In the genomic region with DNA sequence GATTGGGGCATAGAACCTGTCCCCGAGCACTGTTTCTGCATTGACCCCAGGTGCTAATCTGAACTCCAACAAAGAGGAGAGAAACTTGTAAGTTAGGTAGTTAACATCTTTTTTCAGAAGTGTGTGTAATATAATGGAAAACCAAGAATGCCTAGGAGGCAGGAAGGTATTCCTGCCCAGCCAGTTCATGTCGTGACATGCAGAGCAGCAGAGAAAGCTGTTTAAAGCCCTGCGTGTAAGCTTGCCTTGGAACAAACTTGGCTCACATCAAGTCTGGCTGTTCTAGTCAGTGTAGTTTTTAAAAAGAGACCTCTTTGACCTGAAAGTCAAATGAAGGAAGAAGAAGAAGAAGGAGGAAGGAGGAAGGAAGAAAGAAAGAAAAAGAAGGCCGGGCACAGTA, we compare ENCODE assay signal across 10 cellular contexts. TPM values are rescaled to one million over a fixed set of nuclear protein-coding genes. Genes with fewer than 3 reads are reported as not detected.
A peak's percentile ranks its signal among the peaks of the same experiment; 100 is the strongest.
DNase-seq lines count a peak whose midpoint lies in the region; ATAC-seq, FAIRE-seq and TF ChIP-seq lines count a peak whose summit lies in the region.
"Had no signal": no experiment of that assay in that cellular context is flagged by ENCODE, and none has a peak within 500 bp of the region (broad histone marks: within the 10 kb centered on the region; RNA-seq: fewer than 3 reads in every experiment).

No MANE protein-coding gene starts in this region.

- no peak overlapping the region for H3K4me3 ChIP-seq in H1 (ENCODE audit: extremely low read depth in 1 of 4, insufficient read depth in 2 of 4, low read depth in 3 of 4, low read length in 4 of 4)
- H3K4me3 ChIP-seq: dorsolateral prefrontal cortex had no signal

- no peak for ATAC-seq in natural killer cell treated with Interleukin-12 subunit alpha and Interleukin-12 subunit beta and Interleukin-15 and Interleukin-18, amount 100 ng/mL, for 72 hours
- ATAC-seq in activated CD4-positive, CD25-positive, alpha-beta regulatory T cell treated with anti-CD3 and anti-CD28 coated beads, Interleukin-2, amount 50 U/mL, for 24 hours: no peak

- no peak overlapping the region for H2BK120ac ChIP-seq in H1 (replicated peaks; ENCODE audit: low read depth, low read length)

- H3K18ac ChIP-seq in H1 (ENCODE audit: extremely low read depth, low read length): no peak overlapping the region

- TF ChIP-seq EP300 in H1 (IDR thresholded peaks at IDR 0.05; ENCODE audit: borderline replicate concordance in 1 of 2, low read depth in 2 of 2, low read length in 2 of 2): no peak

- FAIRE-seq in H1 (lab: Jason Lieb, UNC): no peak

- peaks cover 5 to 10% (median 7%) of the 10 kb centered on the region in 4 experiments; a peak in 5 of 7 replicates for H3K4me1 ChIP-seq in H1 (replicated peaks in 1 of 4; ENCODE audit: control insufficient read depth in 3 of 4, insufficient read depth in 4 of 4, low read length in 3 of 4)

- H2BK12ac ChIP-seq in H1 (ENCODE audit: low read depth, low read length): no peak overlapping the region

- H4K5ac ChIP-seq in H1 (ENCODE audit: insufficient read length, low read depth, low read length): no peak overlapping the region

- H3K27ac ChIP-seq in H1 (ENCODE audit: low read depth, low read length): no peak overlapping the region

- TF ChIP-seq CTCF in H1 (IDR thresholded peaks at IDR 0.05; ENCODE audit: control extremely low read depth in 1 of 3, insufficient read depth in 1 of 3, low read depth in 1 of 3, low read length in 3 of 3): no peak
- TF ChIP-seq CTCF in type B pancreatic cell (conservative IDR thresholded peaks at IDR 0.05): no peak

- H3K9ac ChIP-seq in H1 (replicated peaks in 1 of 4; ENCODE audit: extremely low read depth in 1 of 4, low read depth in 3 of 4, low read length in 3 of 4): no peak overlapping the region

- no peak overlapping the region for H3K23ac ChIP-seq in H1 (ENCODE audit: insufficient read length)

- peaks cover 9 to 11% of the 10 kb centered on the region in 2 experiments for H4K20me1 ChIP-seq in H1 (replicated peaks in 1 of 2; ENCODE audit: control insufficient read depth in 1 of 2, insufficient read depth in 2 of 2, low read length in 2 of 2)

- H2BK20ac ChIP-seq in H1 (ENCODE audit: low read length): no peak overlapping the region

- H4K91ac ChIP-seq in H1 (replicated peaks; ENCODE audit: insufficient read length, low read length): peak overlapping the region; percentile 1

- peaks cover 26% of the 10 kb centered on the region for H3K4me1 Mint-ChIP-seq in activated naive CD4-positive, alpha-beta T cell treated with anti-CD3 and anti-CD28 coated beads, Interleukin-2, amount 10 ng/mL, durations not matched to agents 7 days and 5 days
- peaks cover 26 to 27% of the 10 kb centered on the region in 2 donors for H3K4me1 Mint-ChIP-seq in natural killer cell treated with Interleukin-12 subunit alpha and Interleukin-12 subunit beta and Interleukin-15 and Interleukin-18, amount 100 ng/mL, for 72 hours (ENCODE audit: low read depth in 2 of 2)
- H3K4me1 Mint-ChIP-seq in type B pancreatic cell (ENCODE audit: unreplicated experiment): peaks cover 50% of the 10 kb centered on the region

- H3K36me3 ChIP-seq in H1 (ENCODE audit: control insufficient read depth in 2 of 4, insufficient read depth in 4 of 4, low read length in 3 of 4): peaks cover 0 to under 1% (median 0%) of the 10 kb centered on the region in 4 experiments; a peak in 2 of 8 replicates

- H3K27ac Mint-ChIP-seq in activated naive CD4-positive, alpha-beta T cell treated with anti-CD3 and anti-CD28 coated beads, Interleukin-2, amount 10 ng/mL, durations not matched to agents 7 days and 5 days: peak overlapping the region; percentile 55
- peak overlapping the region; percentile 5 to 93 for H3K27ac Mint-ChIP-seq in natural killer cell treated with Interleukin-12 subunit alpha and Interleukin-12 subunit beta and Interleukin-15 and Interleukin-18, amount 100 ng/mL, for 72 hours
- peak overlapping the region; percentile 83 for H3K27ac Mint-ChIP-seq in type B pancreatic cell

- no peak for TF ChIP-seq RAD21 in H1 (IDR thresholded peaks at IDR 0.05 in 1 of 2, conservative IDR thresholded peaks at IDR 0.05 in 1 of 2; ENCODE audit: low read depth in 2 of 2, low read length in 2 of 2)

- no peak overlapping the region for H4K8ac ChIP-seq in H1 (ENCODE audit: extremely low read depth, insufficient read depth, low read length)

- H3K9me3 ChIP-seq in H1 (ENCODE audit: insufficient read depth in 2 of 2, low read depth in 1 of 2, low read length in 1 of 2): no peaks in the 10 kb centered on the region

- WGBS in H1 (ENCODE audit: extremely low coverage in 1 of 2, insufficient coverage in 1 of 2, insufficient read length in 1 of 2, insufficient replicate concordance in 2 of 2, low coverage in 1 of 2, low lambda C conversion rate in 2 of 2, missing lambda C conversion rate in 1 of 2), 2 experiments: 87% methylated on average over 3 of the region's 4 CpGs; no CpG with 5 or more reads in 1 of the 2 experiments

- peak overlapping the region; percentile 3 for H3K4ac ChIP-seq in H1 (replicated peaks; ENCODE audit: insufficient read length, low read depth, low read length)

- no peak overlapping the region for H3K4me2 ChIP-seq in H1 (ENCODE audit: insufficient read depth in 1 of 2, low read depth in 2 of 2, low read length in 2 of 2)

- H3K9me3 Mint-ChIP-seq in activated naive CD4-positive, alpha-beta T cell treated with anti-CD3 and anti-CD28 coated beads, Interleukin-2, amount 10 ng/mL, durations not matched to agents 7 days and 5 days: no peaks in the 10 kb centered on the region
- H3K9me3 Mint-ChIP-seq in natural killer cell treated with Interleukin-12 subunit alpha and Interleukin-12 subunit beta and Interleukin-15 and Interleukin-18, amount 100 ng/mL, for 72 hours: no peaks in the 10 kb centered on the region
- no peaks in the 10 kb centered on the region for H3K9me3 Mint-ChIP-seq in type B pancreatic cell
- H3K9me3 Mint-ChIP-seq: memory B cell had no signal

- peaks cover 24% of the 10 kb centered on the region for H3K36me3 Mint-ChIP-seq in activated naive CD4-positive, alpha-beta T cell treated with anti-CD3 and anti-CD28 coated beads, Interleukin-2, amount 10 ng/mL, durations not matched to agents 7 days and 5 days
- no peaks in the 10 kb centered on the region for H3K36me3 Mint-ChIP-seq in natural killer cell treated with Interleukin-12 subunit alpha and Interleukin-12 subunit beta and Interleukin-15 and Interleukin-18, amount 100 ng/mL, for 72 hours
- peaks cover 4% of the 10 kb centered on the region for H3K36me3 Mint-ChIP-seq in type B pancreatic cell
- H3K36me3 Mint-ChIP-seq: memory B cell had no signal

- no peak overlapping the region for H2AK5ac ChIP-seq in H1 (ENCODE audit: low read depth, low read length)

- POLR2A ChIA-PET in H1 (lab: Charles Lee; ENCODE audit: partially characterized antibody): interaction anchor here (1.4 to 2.3 kb wide), 2 partner anchors 15 to 24 kb away, joined by 3 to 5 read pairs; no protein-coding TSS in a partner anchor

- CTCF ChIA-PET in activated naive CD4-positive, alpha-beta T cell treated with anti-CD3 and anti-CD28 coated beads, Interleukin-2, amount 10 ng/mL, durations not matched to agents 7 days and 5 days (lab: Charles Lee): no interaction called here
- CTCF ChIA-PET in H1 (lab: Charles Lee; ENCODE audit: partially characterized antibody): interaction anchor here (1.2 to 1.8 kb wide), 2 partner anchors 18 to 42 kb away, joined by 3 to 5 read pairs; no protein-coding TSS in a partner anchor

- H3K14ac ChIP-seq in H1 (ENCODE audit: insufficient read length): no peak overlapping the region

- no peak overlapping the region for H2BK15ac ChIP-seq in H1 (ENCODE audit: low read length)

- H2AFZ ChIP-seq in H1 (ENCODE audit: low read length): no peak overlapping the region

- no peak overlapping the region for H2BK5ac ChIP-seq in H1 (ENCODE audit: low read depth, low read length)

- peaks cover 8 to 25% of the 10 kb centered on the region in 2 experiments for H3K79me2 ChIP-seq in H1 (ENCODE audit: control insufficient read depth in 1 of 2, insufficient read depth in 2 of 2, low read length in 2 of 2)

- DNase-seq in activated naive CD4-positive, alpha-beta T cell treated with anti-CD3 and anti-CD28 coated beads, Interleukin-2, amount 10 ng/mL, durations not matched to agents 7 days and 5 days: no peak
- no peak for DNase-seq in activated naive CD4-positive, alpha-beta T cell treated with anti-CD3 and anti-CD28 coated beads, Interleukin-2, amount 50 U/mL, for 16 hours
- no peak for DNase-seq in H1 (ENCODE audit: low read depth in 1 of 2, low spot score in 2 of 2)
- DNase-seq in natural killer cell treated with Interleukin-12 subunit alpha and Interleukin-12 subunit beta and Interleukin-15 and Interleukin-18, amount 100 ng/mL, for 72 hours (ENCODE audit: low spot score): no peak
- DNase-seq in type B pancreatic cell (ENCODE audit: extremely low spot score, unreplicated experiment): peak; percentile 42
- DNase-seq in NCI-H1417 treated with DMSO at 0.1 percent for 48 hours (lab: John Stamatoyannopoulos, UW): no peak
- DNase-seq in iPS-NIHi7 (ENCODE audit: extremely low spot score): no peak
- DNase-seq: dorsolateral prefrontal cortex had no signal

- no peak overlapping the region for H3K56ac ChIP-seq in H1 (replicated peaks; ENCODE audit: insufficient read length, low read depth, low read length)

- H3K23me2 ChIP-seq in H1 (ENCODE audit: low read depth, low read length): peaks cover 6% of the 10 kb centered on the region

- TF ChIP-seq POLR2A in H1 (IDR thresholded peaks at IDR 0.05; ENCODE audit: control extremely low read depth in 1 of 2, low read depth in 2 of 2, low read length in 2 of 2): no peak

- peaks cover 4% of the 10 kb centered on the region; the same call in 1 of the 2 replicates for H3K79me1 ChIP-seq in H1 (ENCODE audit: low read depth, low read length)

- H3K27me3 Mint-ChIP-seq in activated naive CD4-positive, alpha-beta T cell treated with anti-CD3 and anti-CD28 coated beads, Interleukin-2, amount 10 ng/mL, durations not matched to agents 7 days and 5 days: peaks cover 31% of the 10 kb centered on the region
- no peaks in the 10 kb centered on the region for H3K27me3 Mint-ChIP-seq in natural killer cell treated with Interleukin-12 subunit alpha and Interleukin-12 subunit beta and Interleukin-15 and Interleukin-18, amount 100 ng/mL, for 72 hours
- H3K27me3 Mint-ChIP-seq in type B pancreatic cell: no peaks in the 10 kb centered on the region
- H3K27me3 Mint-ChIP-seq: memory B cell had no signal

- H3K27me3 ChIP-seq in H1 (replicated peaks in 1 of 4; ENCODE audit: control insufficient read depth in 3 of 4, extremely low read depth in 1 of 4, insufficient read depth in 3 of 4, low read length in 3 of 4): no peaks in the 10 kb centered on the region
- H3K27me3 ChIP-seq: dorsolateral prefrontal cortex had no signal

- peak overlapping the region; percentile 50 for H3K4me3 Mint-ChIP-seq in activated naive CD4-positive, alpha-beta T cell treated with anti-CD3 and anti-CD28 coated beads, Interleukin-2, amount 10 ng/mL, durations not matched to agents 7 days and 5 days
- H3K4me3 Mint-ChIP-seq in natural killer cell treated with Interleukin-12 subunit alpha and Interleukin-12 subunit beta and Interleukin-15 and Interleukin-18, amount 100 ng/mL, for 72 hours: no peak overlapping the region
- H3K4me3 Mint-ChIP-seq in type B pancreatic cell: peak overlapping the region; percentile 92

RNA-seq across cellular contexts. Expression of a gene that starts 2.1 kb away (rescaled TPM):
- total RNA-seq in H1 (2021; fragmentation: NEBNext Ultra II Directional; extraction: Animal tissue kit (Norgen Biotek cat#: 25700)): 55.5 and 58.7 TPM in 2 replicates
- polyA plus RNA-seq in H1 (2011; rRNA removed): 16.2 and 29.2 TPM in 2 replicates
- 28.3 TPM for polyA plus RNA-seq in H1 (2011; cell fraction: cytosol; rRNA removed)
- 12.9 TPM for polyA plus RNA-seq in H1 (2011; cell fraction: nucleus; rRNA removed)
- polyA plus RNA-seq in H1 (2012, experiment 1 of 2): 17.2 to 33.1 TPM (median 21.4 TPM) in 4 replicates
- 2.4 TPM for polyA plus RNA-seq in H1 (2012, experiment 2 of 2)
- 27.9 TPM for polyA plus RNA-seq in H1 (2013, experiment 1 of 2)
- polyA plus RNA-seq in H1 (2013, experiment 2 of 2): 25.8 TPM
- 51.9 and 68.1 TPM in 2 replicates for polyA minus RNA-seq in H1 (2011; rRNA and poly(A)+ RNA removed)
- 29.4 TPM for polyA minus RNA-seq in H1 (2011; cell fraction: cytosol; rRNA and poly(A)+ RNA removed)
- polyA minus RNA-seq in H1 (2011; cell fraction: nucleus; rRNA and poly(A)+ RNA removed): 47.4 TPM
- 10 to 100 TPM; 59.3 to 65.3 TPM for total RNA-seq in natural killer cell treated with Interleukin-12 subunit alpha and Interleukin-12 subunit beta and Interleukin-15 and Interleukin-18, amount 100 ng/mL, for 72 hours
- 36.0 and 43.3 TPM in 2 replicates for total RNA-seq in type B pancreatic cell (ENCODE audit: low replicate concordance)
